ENCODE assay signal across 12 cellular contexts in genomic region chr5:170301901-170302728, GRCh38. TPM values are rescaled to one million over a fixed set of nuclear protein-coding genes. Genes with fewer than 3 reads are reported as not detected.
DNase-seq lines count a peak whose midpoint lies in the region; ATAC-seq and TF ChIP-seq lines count a peak whose summit lies in the region.
"Had no signal": no experiment of that assay in that cellular context is flagged by ENCODE, and none has a peak within 500 bp of the region (broad histone marks: within the 10 kb centered on the region; RNA-seq: fewer than 3 reads in every experiment).

No MANE protein-coding gene starts in this region.

- H3K36me3 Mint-ChIP-seq in activated T-cell treated with anti-CD3 and anti-CD28 coated beads, Interleukin-2, amount 50 U/mL, for 24 hours (ENCODE audit: low read depth) = peaks cover 6% of the 10 kb centered on the region
- H3K36me3 Mint-ChIP-seq in stimulated activated effector memory CD8-positive, alpha-beta T cell treated with anti-CD3 and anti-CD28 coated beads, Interleukin-12 subunit alpha, Interleukin-12 subunit beta, amount 100 ng/mL, for 72 hours = peaks cover 13% of the 10 kb centered on the region

- peaks cover 0 to 22% (median 11%) of the 10 kb centered on the region in 4 donors for H3K4me1 ChIP-seq in Peyer's patch
- peaks cover 47% of the 10 kb centered on the region for H3K4me1 ChIP-seq in effector memory CD4-positive, alpha-beta T cell (ENCODE audit: control insufficient read depth, insufficient read depth, low read length, poor library complexity, severe bottlenecking)

- H3K27ac Mint-ChIP-seq in activated T-cell treated with anti-CD3 and anti-CD28 coated beads, Interleukin-2, amount 50 U/mL, for 24 hours = peak overlapping the region; percentile 95
- peak overlapping the region; percentile 82 for H3K27ac Mint-ChIP-seq in stimulated activated effector memory CD8-positive, alpha-beta T cell treated with anti-CD3 and anti-CD28 coated beads, Interleukin-12 subunit alpha, Interleukin-12 subunit beta, amount 100 ng/mL, for 72 hours

- no peak for TF ChIP-seq CTCF in Peyer's patch (IDR thresholded peaks at IDR 0.05)
- TF ChIP-seq CTCF in WERI-Rb-1 (IDR thresholded peaks at IDR 0.05; ENCODE audit: low read depth, low read length) = no peak

- H3K4me3 ChIP-seq in Peyer's patch (peak overlapping the region in 1 of 4 donors; percentile 19), WERI-Rb-1 (ENCODE audit: low read depth, low read length) (no peak overlapping the region)
- peak overlapping the region; percentile 22 for H3K4me3 ChIP-seq in effector memory CD4-positive, alpha-beta T cell (ENCODE audit: insufficient read depth, low read depth, low read length, poor library complexity, severe bottlenecking)
- H3K4me3 ChIP-seq: body of pancreas had no signal

- no peak for TF ChIP-seq POLR2A in Peyer's patch (IDR thresholded peaks at IDR 0.05)

- H3K27me3 ChIP-seq in Peyer's patch (no peaks in the 10 kb centered on the region), WERI-Rb-1 (ENCODE audit: insufficient read depth, low read depth, severe bottlenecking) (peaks cover 86% of the 10 kb centered on the region)
- no peaks in the 10 kb centered on the region for H3K27me3 ChIP-seq in effector memory CD4-positive, alpha-beta T cell (replicated peaks; ENCODE audit: control insufficient read depth, insufficient read depth, low read length, poor library complexity, severe bottlenecking)
- H3K27me3 ChIP-seq: body of pancreas had no signal

- H3K9me3 ChIP-seq in Peyer's patch (no peaks in the 10 kb centered on the region), WERI-Rb-1 (ENCODE audit: severe bottlenecking) (no peaks in the 10 kb centered on the region)
- H3K9me3 ChIP-seq in effector memory CD4-positive, alpha-beta T cell (ENCODE audit: control insufficient read depth, low read length) = no peaks in the 10 kb centered on the region
- H3K9me3 ChIP-seq: body of pancreas had no signal

- peaks cover 90% of the 10 kb centered on the region for H3K4me1 Mint-ChIP-seq in activated T-cell treated with anti-CD3 and anti-CD28 coated beads, Interleukin-2, amount 50 U/mL, for 24 hours (ENCODE audit: low read depth)
- H3K4me1 Mint-ChIP-seq in stimulated activated effector memory CD8-positive, alpha-beta T cell treated with anti-CD3 and anti-CD28 coated beads, Interleukin-12 subunit alpha, Interleukin-12 subunit beta, amount 100 ng/mL, for 72 hours = peaks cover 67% of the 10 kb centered on the region

- H3K27me3 Mint-ChIP-seq in activated T-cell treated with anti-CD3 and anti-CD28 coated beads, Interleukin-2, amount 50 U/mL, for 24 hours = no peaks in the 10 kb centered on the region

- H3K36me3 ChIP-seq in Peyer's patch (no peaks in the 10 kb centered on the region), WERI-Rb-1 (no peaks in the 10 kb centered on the region)
- peaks cover 4% of the 10 kb centered on the region for H3K36me3 ChIP-seq in effector memory CD4-positive, alpha-beta T cell (ENCODE audit: control insufficient read depth, insufficient read depth, low read length)

- ATAC-seq in stimulated activated effector memory CD8-positive, alpha-beta T cell treated with anti-CD3 and anti-CD28 coated beads, Interleukin-12 subunit alpha, Interleukin-12 subunit beta, amount 100 ng/mL, for 72 hours = no peak

- H3K9me3 Mint-ChIP-seq in activated T-cell treated with anti-CD3 and anti-CD28 coated beads, Interleukin-2, amount 50 U/mL, for 24 hours = no peaks in the 10 kb centered on the region
- no peaks in the 10 kb centered on the region for H3K9me3 Mint-ChIP-seq in stimulated activated effector memory CD8-positive, alpha-beta T cell treated with anti-CD3 and anti-CD28 coated beads, Interleukin-12 subunit alpha, Interleukin-12 subunit beta, amount 100 ng/mL, for 72 hours

- peak overlapping the region; percentile 70 for H3K4me3 Mint-ChIP-seq in activated T-cell treated with anti-CD3 and anti-CD28 coated beads, Interleukin-2, amount 50 U/mL, for 24 hours
- peak overlapping the region; percentile 65 for H3K4me3 Mint-ChIP-seq in stimulated activated effector memory CD8-positive, alpha-beta T cell treated with anti-CD3 and anti-CD28 coated beads, Interleukin-12 subunit alpha, Interleukin-12 subunit beta, amount 100 ng/mL, for 72 hours

- no peak for DNase-seq in activated T-cell treated with anti-CD3 and anti-CD28 coated beads, Interleukin-2, amount 50 U/mL, for 24 hours
- no peak for DNase-seq in activated T-cell treated with anti-CD3 and anti-CD28 coated beads for 4 hours
- DNase-seq in Peyer's patch = no peak
- DNase-seq in effector memory CD4-positive, alpha-beta T cell = no peak
- DNase-seq in stimulated activated effector memory CD8-positive, alpha-beta T cell treated with anti-CD3 and anti-CD28 coated beads, Interleukin-12 subunit alpha, Interleukin-12 subunit beta, amount 100 ng/mL, for 72 hours (ENCODE audit: low spot score in 2 of 2) = no peak
- no peak for DNase-seq in activated gamma-delta T cell treated with Interleukin-2 at 50 U/mL for 16 hours
- DNase-seq in WERI-Rb-1 = no peak
- no peak for DNase-seq in T-helper 9 cell
- DNase-seq: DMS79 treated with DMSO at 0.1 percent for 48 hours, NCI-H1105 treated with DMSO at 0.1 percent for 48 hours had no signal

- peak overlapping the region; percentile 58 to 79 (median 70) for H3K27ac ChIP-seq in Peyer's patch
- H3K27ac ChIP-seq in effector memory CD4-positive, alpha-beta T cell (ENCODE audit: insufficient read depth, low read length, poor library complexity, severe bottlenecking) = peak overlapping the region; percentile 86
- H3K27ac ChIP-seq in WERI-Rb-1 = no peak overlapping the region

RNA-seq across cellular contexts. Expression of gene LCP2, which starts 4.5 kb away (rescaled TPM):
- total RNA-seq in Peyer's patch = 100 to 1,000 TPM in 1 of 4 donors, 10 to 100 TPM in 3; 27.1 to 139 (median 33.9) TPM
- total RNA-seq: osteoblast had no signal
